ENCODE assay signal across 19 cellular contexts in the genomic region with DNA sequence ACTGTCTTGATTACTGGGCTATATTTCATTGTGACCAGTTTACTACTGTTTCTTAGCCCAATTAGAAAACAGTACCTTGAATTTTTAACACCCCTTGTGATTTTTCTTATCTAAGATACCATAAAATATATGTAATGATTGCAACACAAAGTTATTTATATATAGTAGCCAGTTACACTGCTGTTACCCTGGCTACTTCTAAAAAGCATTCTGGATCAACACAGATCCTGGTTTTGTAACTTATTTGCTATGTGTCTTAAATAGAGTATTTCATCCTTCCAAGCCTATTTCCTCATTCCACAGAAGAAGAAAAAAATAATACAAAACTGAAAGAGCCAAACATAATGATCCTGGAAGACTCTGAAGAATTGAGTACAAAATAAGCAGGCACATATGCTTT. TPM values are rescaled to one million over a fixed set of nuclear protein-coding genes. Genes with fewer than 3 reads are reported as not detected.
A peak's percentile ranks its signal among the peaks of the same experiment; 100 is the strongest.
DNase-seq lines count a peak whose midpoint lies in the region; ATAC-seq, FAIRE-seq and TF ChIP-seq lines count a peak whose summit lies in the region.
"Had no signal": no experiment of that assay in that cellular context is flagged by ENCODE, and none has a peak within 500 bp of the region (broad histone marks: within the 10 kb centered on the region; RNA-seq: fewer than 3 reads in every experiment).

No MANE protein-coding gene starts in this region.

- H3K4me1 ChIP-seq in subcutaneous abdominal adipose tissue (ENCODE audit: control insufficient read depth in 5 of 5, insufficient read depth in 5 of 5, low read length in 5 of 5): peaks cover 0 to 19% (median 12%) of the 10 kb centered on the region in 5 donors
- H3K4me1 ChIP-seq: BE2C had no signal

- peaks cover 31% of the 10 kb centered on the region for H3K36me3 Mint-ChIP-seq in chondrocyte (ENCODE audit: low read depth)
- H3K36me3 Mint-ChIP-seq in activated T-cell treated with anti-CD3 and anti-CD28 coated beads, Interleukin-2, amount 50 U/mL, for 24 hours (ENCODE audit: low read depth): peaks cover 74% of the 10 kb centered on the region

- no peak overlapping the region for H3K4me3 ChIP-seq in subcutaneous abdominal adipose tissue (ENCODE audit: low read depth in 1 of 5, low read length in 5 of 5)

- no peak for TF ChIP-seq CTCF in chondrocyte (IDR thresholded peaks at IDR 0.05)

- H3K36me3 ChIP-seq in subcutaneous abdominal adipose tissue (ENCODE audit: control insufficient read depth in 5 of 5, insufficient read depth in 5 of 5, low read length in 5 of 5): peaks cover 34 to 84% (median 75%) of the 10 kb centered on the region in 5 donors

- peak overlapping the region; percentile 70 for H3K27ac Mint-ChIP-seq in chondrocyte (ENCODE audit: unreplicated experiment)
- no peak overlapping the region for H3K27ac Mint-ChIP-seq in activated T-cell treated with anti-CD3 and anti-CD28 coated beads, Interleukin-2, amount 50 U/mL, for 24 hours

- no peaks in the 10 kb centered on the region for H3K27me3 ChIP-seq in subcutaneous abdominal adipose tissue (ENCODE audit: control insufficient read depth in 5 of 5, insufficient read depth in 4 of 5, low read length in 5 of 5)
- H3K27me3 ChIP-seq: BE2C, neutrophil had no signal

- H3K27ac ChIP-seq in subcutaneous abdominal adipose tissue (ENCODE audit: low read depth, low read length): peak overlapping the region; percentile 89
- H3K27ac ChIP-seq: neutrophil had no signal

- no peak overlapping the region for H3K4me3 Mint-ChIP-seq in chondrocyte (ENCODE audit: unreplicated experiment)
- H3K4me3 Mint-ChIP-seq in activated T-cell treated with anti-CD3 and anti-CD28 coated beads, Interleukin-2, amount 50 U/mL, for 24 hours: no peak overlapping the region

- no peaks in the 10 kb centered on the region for H3K9me3 ChIP-seq in subcutaneous abdominal adipose tissue (ENCODE audit: control insufficient read depth in 5 of 5, low read length in 5 of 5)
- H3K9me3 ChIP-seq: BE2C, neutrophil had no signal

- H3K27me3 Mint-ChIP-seq in chondrocyte (ENCODE audit: low read depth): no peaks in the 10 kb centered on the region
- H3K27me3 Mint-ChIP-seq in activated T-cell treated with anti-CD3 and anti-CD28 coated beads, Interleukin-2, amount 50 U/mL, for 24 hours: no peaks in the 10 kb centered on the region

- no peak for ATAC-seq in HG03439 (IDR thresholded peaks at IDR 0.05; ENCODE audit: unreplicated experiment)
- ATAC-seq: Right ventricle myocardium inferior had no signal

- DNase-seq in GM04503 (ENCODE audit: low read depth): peak; percentile 72
- no peak for DNase-seq in chondrocyte (ENCODE audit: low spot score)
- DNase-seq in iris pigment epithelial cell (ENCODE audit: low read depth): peak; percentile 72
- DNase-seq in SIG-M5 treated with dmso at 0.1 percent for 504 hours (lab: John Stamatoyannopoulos, UW; ENCODE audit: unreplicated experiment): no peak
- no peak for DNase-seq in activated T-cell treated with anti-CD3 and anti-CD28 coated beads, Interleukin-2, amount 50 U/mL, for 24 hours
- no peak for DNase-seq in urothelium cell line (ENCODE audit: low spot score)
- DNase-seq: activated CD4-positive, CD25-positive, alpha-beta regulatory T cell; activated gamma-delta T cell; BE2C; DMS153; effector memory CD4-positive, alpha-beta T cell; KBM-7; T-helper 2 cell had no signal

- no peak for FAIRE-seq in urothelium cell line (lab: Jason Lieb, UNC)
- FAIRE-seq: GM18507, islet of Langerhans had no signal

- H3K9ac ChIP-seq in subcutaneous abdominal adipose tissue (ENCODE audit: low read length in 5 of 5): no peak overlapping the region

- H3K4me1 Mint-ChIP-seq in chondrocyte (ENCODE audit: low read depth): peaks cover 25% of the 10 kb centered on the region
- no peaks in the 10 kb centered on the region for H3K4me1 Mint-ChIP-seq in activated T-cell treated with anti-CD3 and anti-CD28 coated beads, Interleukin-2, amount 50 U/mL, for 24 hours (ENCODE audit: low read depth)

- H3K9me3 Mint-ChIP-seq in chondrocyte (ENCODE audit: low read depth): no peaks in the 10 kb centered on the region
- no peaks in the 10 kb centered on the region for H3K9me3 Mint-ChIP-seq in activated T-cell treated with anti-CD3 and anti-CD28 coated beads, Interleukin-2, amount 50 U/mL, for 24 hours

RNA-seq across cellular contexts. Expression of gene GSTA4, which starts 18.9 kb away (rescaled TPM):
- total RNA-seq in chondrocyte: 30.9 to 43.4 TPM (median 31.4 TPM) in 3 replicates

RNA-seq across cellular contexts. Expression of gene CILK1, which starts 47.6 kb away (rescaled TPM):
- 15.3 to 15.4 TPM (median 15.3 TPM) in 3 replicates for total RNA-seq in chondrocyte

RNA-seq across cellular contexts. Expression of gene FBXO9, which starts 51.2 kb away (rescaled TPM):
- 72.5 to 84.4 TPM (median 78.8 TPM) in 3 replicates for total RNA-seq in chondrocyte

Comparison
In these comparisons a context has a peak if more than half of its experiments do, and no peak if none do; other contexts are left out.
1. DNase-seq: peak in GM04503 (single experiment) and iris pigment epithelial cell (single experiment); none in chondrocyte (single experiment), SIG-M5 treated with dmso at 0.1 percent for 504 hours (single experiment), activated T-cell treated with anti-CD3 and anti-CD28 coated beads, Interleukin-2, amount 50 U/mL, for 24 hours (single experiment) and urothelium cell line (single experiment).